ENCODE assay signal across 8 cellular contexts in genomic region chr4:81405900-81406401, GRCh38.
A peak's percentile ranks its signal among the peaks of the same experiment; 100 is the strongest.
DNase-seq lines count a peak whose midpoint lies in the region; ATAC-seq, FAIRE-seq and TF ChIP-seq lines count a peak whose summit lies in the region.

No MANE protein-coding gene starts in this region.

- H2AFZ ChIP-seq in Loucy (ENCODE audit: low read length), result peak overlapping the region; percentile 71; the same call in 1 of the 2 replicates

- peak; percentile 97 for FAIRE-seq in islet of Langerhans (lab: Jason Lieb, UNC)

- ATAC-seq in HG02571 (IDR thresholded peaks at IDR 0.05; ENCODE audit: unreplicated experiment), result peak; percentile 78
- ATAC-seq in Panc1, result peak; percentile 78
- peak; percentile 60 for ATAC-seq in stimulated activated naive CD8-positive, alpha-beta T cell treated with anti-CD3 and anti-CD28 coated beads, Interleukin-15, Interleukin-2, amounts not matched to agents 100 U/mL and 50 U/mL, for 24 hours

- TF ChIP-seq CTCF in GM12873 (IDR thresholded peaks at IDR 0.05; ENCODE audit: insufficient read depth, low read depth, low read length, missing control alignments) (peak; percentile 49), Loucy (conservative IDR thresholded peaks at IDR 0.05; ENCODE audit: low read length) (peak; percentile 91), Panc1 (IDR thresholded peaks at IDR 0.05) (peak; percentile 71; the same call in 1 of the 2 replicates), brain microvascular endothelial cell (IDR thresholded peaks at IDR 0.05; ENCODE audit: low read depth, low read length, missing control alignments) (peak; percentile 62)

- H3K4me1 ChIP-seq in Loucy (ENCODE audit: insufficient read depth, low read length, poor library complexity, severe bottlenecking), result peaks cover 5% of the 10 kb centered on the region
- H3K4me1 ChIP-seq in Panc1 (ENCODE audit: control insufficient read depth, insufficient read depth, low read length), result no peaks in the 10 kb centered on the region

- H3K79me2 ChIP-seq in Loucy (ENCODE audit: insufficient read depth, low read length), result no peaks in the 10 kb centered on the region

- H3K27me3 ChIP-seq in Loucy (ENCODE audit: insufficient read depth, low read length, poor library complexity, severe bottlenecking) (no peaks in the 10 kb centered on the region), Panc1 (ENCODE audit: control insufficient read depth, insufficient read depth, low read length) (no peaks in the 10 kb centered on the region; the same call in 1 of the 2 replicates), brain microvascular endothelial cell (replicated peaks) (no peaks in the 10 kb centered on the region)

- in situ Hi-C loops in Panc1 (cut with HindIII; ENCODE audit: low pct_unique_long_range_greater_than_20kb, low sequenced_read_pairs) (no loop called here), brain microvascular endothelial cell (cut with HindIII; ENCODE audit: low pct_ligation_motif_present, low sequenced_read_pairs) (no loop called here)

- H3K9me3 ChIP-seq in Loucy (ENCODE audit: insufficient read depth, low read depth, low read length) (no peaks in the 10 kb centered on the region), Panc1 (ENCODE audit: control insufficient read depth, insufficient read depth, low read depth, low read length) (no peaks in the 10 kb centered on the region)

- H3K4me3 ChIP-seq in Loucy (ENCODE audit: low read length, poor library complexity, severe bottlenecking), result peak overlapping the region; percentile 50
- H3K4me3 ChIP-seq in Panc1 (ENCODE audit: low read depth in 2 of 2, low read length in 2 of 2), result no peak overlapping the region
- no peak overlapping the region for H3K4me3 ChIP-seq in brain microvascular endothelial cell (ENCODE audit: low read depth, low read length)

- intact Hi-C loops in Panc1 (cut with micrococcal nuclease; ENCODE audit: unreplicated experiment), result loop anchor here (1.0 to 5.0 kb wide), 3 partner anchors 61 to 862 kb away; no protein-coding TSS in a partner anchor

- no peak overlapping the region for H3K9ac ChIP-seq in Loucy (ENCODE audit: low read depth, low read length, poor library complexity, severe bottlenecking)

- no peaks in the 10 kb centered on the region for H3F3A ChIP-seq in Loucy (ENCODE audit: low read depth)

- H4K20me1 ChIP-seq in Loucy (ENCODE audit: insufficient read depth, low read length, poor library complexity, severe bottlenecking), result no peaks in the 10 kb centered on the region

- CTCF ChIA-PET in Panc1 (lab: Charles Lee), result no interaction called here

- DNase-seq in AG08396 (ENCODE audit: low spot score) (peak; percentile 73), Panc1 (ENCODE audit: low read depth, low spot score) (peak; percentile 41), brain microvascular endothelial cell (peak; percentile 57)
- DNase-seq in stimulated activated naive CD8-positive, alpha-beta T cell treated with anti-CD3 and anti-CD28 coated beads, Interleukin-15, Interleukin-2, amounts not matched to agents 100 U/mL and 50 U/mL, for 24 hours, result peak; percentile 31

- no TSS peak for BruUV-seq in Panc1 (replicated peaks; lab: Mats Ljungman, UMichigan)

- H3K36me3 ChIP-seq in Loucy (ENCODE audit: insufficient read depth, low read length), result no peaks in the 10 kb centered on the region
- no peaks in the 10 kb centered on the region for H3K36me3 ChIP-seq in Panc1 (ENCODE audit: control insufficient read depth, insufficient read depth, low read length)
- no peaks in the 10 kb centered on the region for H3K36me3 ChIP-seq in brain microvascular endothelial cell (replicated peaks)

- H3K27ac ChIP-seq in Panc1 (ENCODE audit: low read length) (no peak overlapping the region), brain microvascular endothelial cell (no peak overlapping the region)

- no peaks in the 10 kb centered on the region for H3K9me2 ChIP-seq in Loucy (replicated peaks; ENCODE audit: low read depth, low read length)

- POLR2A ChIA-PET in Panc1 (lab: Charles Lee), result no interaction called here

- H3K4me2 ChIP-seq in Loucy (ENCODE audit: low read depth, low read length, poor library complexity, severe bottlenecking), result peak overlapping the region; percentile 40
